ENCODE assay signal across 13 cellular contexts in genomic region chr10:71266918-71267442, GRCh38. TPM values are rescaled to one million over a fixed set of nuclear protein-coding genes. Genes with fewer than 3 reads are reported as not detected.
DNase-seq lines count a peak whose midpoint lies in the region; ATAC-seq and TF ChIP-seq lines count a peak whose summit lies in the region.
"Had no signal": no experiment of that assay in that cellular context is flagged by ENCODE, and none has a peak within 500 bp of the region (broad histone marks: within the 10 kb centered on the region; RNA-seq: fewer than 3 reads in every experiment).

No MANE protein-coding gene starts in this region.

- TF ChIP-seq CTCF in heart left ventricle (IDR thresholded peaks at IDR 0.05), result no peak

- peaks cover 3% of the 10 kb centered on the region for H3K79me2 ChIP-seq in mesendoderm (ENCODE audit: control insufficient read depth, insufficient read depth, low read length)

- H3K27ac ChIP-seq in heart left ventricle, result peak overlapping the region in 7 of 12 donors; percentile 12 to 89 (median 49)
- H3K27ac ChIP-seq in mesendoderm (ENCODE audit: low read depth, low read length), result peak overlapping the region; percentile 40
- peak overlapping the region; percentile 73 for H3K27ac ChIP-seq in temporal lobe (ENCODE audit: low read depth, low read length)
- H3K27ac ChIP-seq: KMS-11, WERI-Rb-1 had no signal

- H2AK5ac ChIP-seq in mesendoderm (ENCODE audit: low read length), result no peak overlapping the region

- no peak for ATAC-seq in heart left ventricle
- ATAC-seq in left cardiac atrium, result no peak
- ATAC-seq: activated naive CD8-positive, alpha-beta T cell treated with anti-CD3 and anti-CD28 coated beads, Interleukin-2, amount 50 U/mL, for 24 hours; T-cell had no signal

- no peak for TF ChIP-seq POLR2A in heart left ventricle (IDR thresholded peaks at IDR 0.05)

- H3K4ac ChIP-seq in mesendoderm (ENCODE audit: low read depth, low read length), result peak overlapping the region; percentile 49

- no peak overlapping the region for H4K5ac ChIP-seq in mesendoderm (ENCODE audit: low read length)

- no peak overlapping the region for H2BK120ac ChIP-seq in mesendoderm (ENCODE audit: low read depth, low read length)

- H2BK5ac ChIP-seq in mesendoderm (ENCODE audit: low read length), result no peak overlapping the region

- intact Hi-C loops in heart left ventricle (cut with DNase I) (loop anchor here in 7 of 10 donors (2.0 to 10.0 kb wide), 6 partner anchors 35 to 365 kb away; partner anchors contain the start of gene UNC5B (in 2 of the 7)), left cardiac atrium (cut with DNase I) (loop anchor here in 1 of 2 donors (5.0 kb wide), 1 partner anchor 35 kb away; no protein-coding TSS in a partner anchor)

- DNase-seq in heart left ventricle, result peak in 1 of 5 donors; percentile 20
- no peak for DNase-seq in left cardiac atrium
- peak; percentile 37 for DNase-seq in amniotic epithelial cell (ENCODE audit: low read depth)
- DNase-seq in mesendoderm, result no peak
- DNase-seq in cerebellar nuclear complex (lab: John Stamatoyannopoulos, UW), result no peak
- no peak for DNase-seq in AG20443 (ENCODE audit: low spot score)
- no peak for DNase-seq in NCI-H187 (lab: John Stamatoyannopoulos, UW)
- DNase-seq: activated naive CD8-positive, alpha-beta T cell treated with anti-CD3 and anti-CD28 coated beads, Interleukin-2, amount 50 U/mL, for 24 hours; NCI-H774; T-cell; WERI-Rb-1 had no signal

- no peaks in the 10 kb centered on the region for H3K9me3 ChIP-seq in heart left ventricle

- no peak overlapping the region for H3K4me2 ChIP-seq in mesendoderm (ENCODE audit: low read length)
- H3K4me2 ChIP-seq: KMS-11 had no signal

- H3K4me1 ChIP-seq in heart left ventricle (peaks cover 6 to 97% (median 76%) of the 10 kb centered on the region in 12 donors), mesendoderm (ENCODE audit: control insufficient read depth, low read depth, low read length) (peaks cover 22% of the 10 kb centered on the region)

- peaks cover 5% of the 10 kb centered on the region for H3K79me1 ChIP-seq in mesendoderm (ENCODE audit: low read length)

- 92 to 93% (median 92%) methylated on average over 8 of the region's 8 CpGs for WGBS in heart left ventricle, 4 donors
- no CpG with 5 or more reads among the region's 8 CpGs for WGBS in mesendoderm (ENCODE audit: extremely low coverage, insufficient coverage, low lambda C conversion rate)

- peak overlapping the region; percentile 30 for H3K56ac ChIP-seq in mesendoderm (ENCODE audit: low read length)

- H3K4me3 ChIP-seq in heart left ventricle (no peak overlapping the region), mesendoderm (ENCODE audit: low read length) (no peak overlapping the region)

- H3K18ac ChIP-seq in mesendoderm (ENCODE audit: low read length), result no peak overlapping the region

- H2BK15ac ChIP-seq in mesendoderm (replicated peaks; ENCODE audit: low read depth), result no peak overlapping the region

- no peak overlapping the region for H3K23ac ChIP-seq in mesendoderm (ENCODE audit: low read length)

- H3K27me3 ChIP-seq in heart left ventricle, result no peaks in the 10 kb centered on the region
- no peaks in the 10 kb centered on the region for H3K27me3 ChIP-seq in mesendoderm (ENCODE audit: insufficient read depth, low read length, poor library complexity)

- H3K9ac ChIP-seq in mesendoderm (ENCODE audit: low read length), result peak overlapping the region; percentile 1
- H3K9ac ChIP-seq: KMS-11 had no signal

- H3K36me3 ChIP-seq in heart left ventricle (no peaks in the 10 kb centered on the region), mesendoderm (ENCODE audit: control insufficient read depth, insufficient read depth, low read length) (no peaks in the 10 kb centered on the region)
- H3K36me3 ChIP-seq: WERI-Rb-1 had no signal

- no peak overlapping the region for H4K8ac ChIP-seq in mesendoderm (ENCODE audit: low read depth, low read length)

RNA-seq across cellular contexts. Expression of gene SLC29A3, which starts 52.1 kb away (rescaled TPM):
- total RNA-seq in heart left ventricle (1 to 10 TPM in 8 of 9 donors, under 1 TPM in 1; 0.76 to 6.2 (median 1.8) TPM), left cardiac atrium (1 to 10 TPM; 2.5 to 3.6 TPM), temporal lobe (1.2 TPM)
- polyA plus RNA-seq in heart left ventricle, result 1 to 10 TPM; 1.2 TPM
- polyA plus RNA-seq in mesendoderm (2013, experiment 1 of 2), result 9.4 TPM
- 8.8 TPM for polyA plus RNA-seq in mesendoderm (2013, experiment 2 of 2)

RNA-seq across cellular contexts. Expression of gene UNC5B, which starts 54.6 kb away (rescaled TPM):
- total RNA-seq in heart left ventricle, result 10 to 100 TPM in 6 of 9 donors, 1 to 10 TPM in 3; 6.9 to 22.8 (median 10.9) TPM
- 1 to 10 TPM; 4.8 to 8.7 TPM for polyA plus RNA-seq in heart left ventricle
- 10 to 100 TPM; 12.4 to 17.7 TPM for total RNA-seq in left cardiac atrium
- polyA plus RNA-seq in mesendoderm (2013, experiment 1 of 2), result 8.2 TPM
- 8.1 TPM for polyA plus RNA-seq in mesendoderm (2013, experiment 2 of 2)
- total RNA-seq in temporal lobe, result 4.2 TPM
